1 cellular context compared by ENCODE assay signal in the genomic region with DNA sequence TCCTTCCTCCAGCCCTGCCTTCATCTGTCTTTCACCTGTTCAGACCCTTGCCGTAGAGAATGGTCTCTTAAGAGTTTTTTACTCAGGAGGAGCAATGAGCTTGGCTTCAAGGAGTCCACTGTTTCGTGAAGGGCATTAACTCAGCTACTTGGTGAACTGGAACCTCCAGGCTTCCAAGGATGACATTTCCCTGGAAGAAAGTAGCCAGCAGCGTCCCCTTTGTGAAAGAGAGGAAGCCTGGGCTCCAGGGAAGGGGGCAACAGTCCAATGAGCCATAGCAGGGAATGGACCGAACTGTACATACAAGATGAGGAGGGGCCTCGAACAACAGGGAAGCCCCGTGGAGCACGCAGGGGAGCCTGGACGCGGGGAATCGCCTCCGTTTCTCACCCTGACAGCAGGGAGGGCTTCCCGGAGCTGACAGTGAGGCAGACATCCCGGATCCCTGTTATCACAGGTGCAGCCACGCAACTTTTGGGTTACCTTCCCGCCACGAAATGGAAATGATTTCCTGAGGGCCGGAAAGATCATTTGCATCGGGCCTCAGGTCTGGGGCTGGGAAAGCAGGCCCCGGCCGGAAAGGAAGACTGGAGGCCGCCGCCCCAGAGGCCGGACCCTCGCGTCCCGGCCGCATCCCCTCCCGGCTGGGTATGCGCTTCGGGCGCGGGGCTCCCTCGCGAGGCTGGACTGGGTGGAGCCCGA.
TF ChIP-seq lines count a peak whose summit lies in the region.

No MANE protein-coding gene starts in this region.

TF ChIP-seq in H1, 55 proteins besides CTCF, POLR2A, EP300 and RAD21:
- TF ChIP-seq SUZ12 (IDR thresholded peaks at IDR 0.05; ENCODE audit: low read length) (peak; percentile 30; the same call in 1 of the 2 replicates), SAP30 (IDR thresholded peaks at IDR 0.05; ENCODE audit: insufficient read depth, insufficient replicate concordance, low read length) (peak; percentile 60), SIN3A (conservative IDR thresholded peaks at IDR 0.05 in 1 of 2, IDR thresholded peaks at IDR 0.05 in 1 of 2; ENCODE audit: low read depth in 1 of 2, low read length in 2 of 2) (peak in 1 of 2 experiments; percentile 10; a peak in 1 of 4 replicates), POU5F1 (IDR thresholded peaks at IDR 0.05; ENCODE audit: low read depth, low read length) (no peak)
